7 cellular contexts compared by ENCODE assay signal in the genomic region with DNA sequence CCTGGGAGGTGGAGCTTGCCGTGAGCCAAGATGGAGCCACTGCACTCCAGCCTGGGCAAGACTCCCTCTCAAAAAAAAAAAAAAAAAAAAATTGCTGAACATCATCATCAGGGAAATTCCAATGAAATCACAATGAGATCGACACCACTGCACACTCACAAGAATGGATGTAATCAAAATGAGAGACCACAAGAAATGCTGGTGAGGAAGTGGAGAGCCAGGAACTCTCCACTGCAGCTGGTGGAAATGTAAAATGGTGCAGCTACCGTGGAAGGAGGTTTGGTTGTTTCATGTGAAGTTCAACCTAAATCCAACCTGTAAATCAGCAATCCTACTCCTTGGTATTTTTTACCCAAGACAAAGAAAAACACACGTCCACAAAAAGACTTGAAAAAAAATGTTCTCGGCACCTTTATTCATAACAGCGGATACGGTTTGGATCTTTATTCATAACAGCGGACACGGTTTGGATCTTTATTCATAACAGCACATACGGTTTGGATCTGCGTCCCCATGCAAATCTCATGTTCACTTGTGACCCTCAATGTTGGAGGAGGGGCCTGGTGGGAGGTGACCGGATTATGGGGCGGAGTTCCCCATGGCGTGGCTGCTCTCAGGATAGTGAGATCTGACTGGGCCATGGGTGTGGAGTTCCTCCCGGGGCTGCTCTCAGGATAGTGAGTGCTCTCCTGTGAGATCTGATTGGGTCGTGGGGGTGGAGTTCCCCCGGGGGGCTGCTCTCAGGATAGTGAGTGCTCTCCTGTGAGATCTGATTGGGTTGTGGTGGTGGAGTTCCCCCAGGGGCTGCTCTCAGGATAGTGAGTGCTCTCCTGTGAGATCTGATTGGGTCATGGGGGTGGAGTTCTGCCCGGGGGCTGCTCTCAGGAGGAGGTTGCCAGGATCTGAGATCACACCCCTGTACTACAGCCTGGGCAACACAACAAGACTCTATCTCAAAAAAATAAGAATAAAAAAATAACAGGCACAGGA. TPM values are rescaled to one million over a fixed set of nuclear protein-coding genes. Genes with fewer than 3 reads are reported as not detected.
DNase-seq lines count a peak whose midpoint lies in the region; ATAC-seq and TF ChIP-seq lines count a peak whose summit lies in the region.

No MANE protein-coding gene starts in this region.

- H3K9me2 ChIP-seq in PC-3 (replicated peaks; ENCODE audit: low read length): no peaks in the 10 kb centered on the region

- DNase-seq in amniotic epithelial cell (ENCODE audit: low read depth): peak; percentile 12
- DNase-seq in neural crest cell (ENCODE audit: low read depth, low spot score): no peak
- no peak for DNase-seq in DMS79 (lab: John Stamatoyannopoulos, UW)
- no peak for DNase-seq in PC-3

- H3K27ac ChIP-seq in PC-3 (ENCODE audit: low read length): no peak overlapping the region

- peaks cover 87% of the 10 kb centered on the region for H3K79me2 ChIP-seq in PC-3 (ENCODE audit: low read length)

- intact Hi-C loops in PC-3 (cut with micrococcal nuclease): no loop called here

- CTCF ChIA-PET in PC-3 (lab: Charles Lee): no interaction called here

- peak; percentile 65 for ATAC-seq in GM18867 (IDR thresholded peaks at IDR 0.05; ENCODE audit: unreplicated experiment)
- peak; percentile 56 for ATAC-seq in HG03280 (IDR thresholded peaks at IDR 0.05; ENCODE audit: unreplicated experiment)
- ATAC-seq in HG02571 (IDR thresholded peaks at IDR 0.05; ENCODE audit: unreplicated experiment): no peak
- ATAC-seq in PC-3: no peak

- TF ChIP-seq CTCF in neural crest cell (conservative IDR thresholded peaks at IDR 0.05) (no peak), PC-3 (conservative IDR thresholded peaks at IDR 0.05; ENCODE audit: low read depth, low read length) (no peak)

- no peak overlapping the region for H3K27ac Mint-ChIP-seq in neural crest cell (ENCODE audit: unreplicated experiment)

- H3K36me3 ChIP-seq in PC-3 (ENCODE audit: low read depth, low read length): no peaks in the 10 kb centered on the region

- no peak overlapping the region for H3K4me3 ChIP-seq in PC-3 (ENCODE audit: low read length)

- H4K20me1 ChIP-seq in PC-3 (ENCODE audit: low read length): peaks cover 7% of the 10 kb centered on the region

- POLR2A ChIA-PET in PC-3 (lab: Charles Lee; ENCODE audit: unreplicated experiment): no interaction called here

- no peaks in the 10 kb centered on the region for H3K9me3 Mint-ChIP-seq in neural crest cell

- peaks cover 1% of the 10 kb centered on the region; the same call in 1 of the 2 replicates for H3K4me1 ChIP-seq in PC-3 (ENCODE audit: insufficient read depth, low read length)

- H3K4me1 Mint-ChIP-seq in neural crest cell: peaks cover 13% of the 10 kb centered on the region

- no peaks in the 10 kb centered on the region for H3K27me3 Mint-ChIP-seq in neural crest cell (ENCODE audit: low read depth)

- peak overlapping the region; percentile 25 for H3K4me3 Mint-ChIP-seq in neural crest cell

- H3K27me3 ChIP-seq in PC-3 (ENCODE audit: low read length): no peaks in the 10 kb centered on the region

- no TSS peak for BruUV-seq in PC-3 (replicated peaks; lab: Mats Ljungman, UMichigan)

- no peaks in the 10 kb centered on the region for H3F3A ChIP-seq in PC-3 (ENCODE audit: low read length, unreplicated experiment)

- H3K9me3 ChIP-seq in PC-3 (ENCODE audit: low read length): no peaks in the 10 kb centered on the region

- H3K4me2 ChIP-seq in PC-3 (ENCODE audit: low read length): no peak overlapping the region

- H3K36me3 Mint-ChIP-seq in neural crest cell (ENCODE audit: low read depth): peaks cover 5% of the 10 kb centered on the region

- no peak overlapping the region for H3K9ac ChIP-seq in PC-3 (ENCODE audit: low read length)

- H2AFZ ChIP-seq in PC-3 (ENCODE audit: low read length): no peak overlapping the region

RNA-seq across cellular contexts. Expression of gene GAK, which starts 7.7 kb away (rescaled TPM):
- total RNA-seq in neural crest cell (83.4 and 87.7 TPM in 2 replicates), PC-3 (2014; rRNA removed) (117 and 175 TPM in 2 replicates)

RNA-seq across cellular contexts. Expression of gene TMEM175, which starts 7.9 kb away (rescaled TPM):
- total RNA-seq in neural crest cell (15.2 and 22.1 TPM in 2 replicates), PC-3 (2014; rRNA removed) (18.5 and 25.1 TPM in 2 replicates)

RNA-seq across cellular contexts. Expression of gene DGKQ, which starts 49.0 kb away (rescaled TPM):
- total RNA-seq in neural crest cell (15.0 and 15.7 TPM in 2 replicates), PC-3 (2014; rRNA removed) (14.2 and 23.5 TPM in 2 replicates)

Comparison
In these comparisons a context has a peak if more than half of its experiments do, and no peak if none do; other contexts are left out.
1. ATAC-seq: peak in GM18867 (single experiment) and HG03280 (single experiment); none in HG02571 (single experiment) and PC-3 (single experiment).